Comparison of ENCODE assay signal across 32 cellular contexts in genomic region chr2:165970663-165971062, GRCh38. TPM values are rescaled to one million over a fixed set of nuclear protein-coding genes. Genes with fewer than 3 reads are reported as not detected.
A peak's percentile ranks its signal among the peaks of the same experiment; 100 is the strongest.
DNase-seq lines count a peak whose midpoint lies in the region; ATAC-seq and TF ChIP-seq lines count a peak whose summit lies in the region.
"Had no signal": no experiment of that assay in that cellular context is flagged by ENCODE, and none has a peak within 500 bp of the region (broad histone marks: within the 10 kb centered on the region; RNA-seq: fewer than 3 reads in every experiment).

No MANE protein-coding gene starts in this region.

- H4K20me1 ChIP-seq in Loucy (ENCODE audit: insufficient read depth, low read length, poor library complexity, severe bottlenecking), result no peaks in the 10 kb centered on the region

- H3K9me2 ChIP-seq in Loucy (replicated peaks; ENCODE audit: low read depth, low read length), result no peaks in the 10 kb centered on the region

- no peaks in the 10 kb centered on the region for H3K9me3 ChIP-seq in Loucy (ENCODE audit: insufficient read depth, low read depth, low read length)
- no peaks in the 10 kb centered on the region for H3K9me3 ChIP-seq in trophoblast cell (ENCODE audit: insufficient read depth, low read depth, low read length)
- H3K9me3 ChIP-seq: esophagus muscularis mucosa, MG63, neutrophil, tibial nerve had no signal

- H3K79me1 ChIP-seq in trophoblast cell (ENCODE audit: low read length), result no peaks in the 10 kb centered on the region

- no peak overlapping the region for H2BK5ac ChIP-seq in trophoblast cell (ENCODE audit: low read depth, low read length, poor library complexity)

- TF ChIP-seq CTCF in Loucy (conservative IDR thresholded peaks at IDR 0.05; ENCODE audit: low read length) (peak; percentile 23), choroid plexus epithelial cell (conservative IDR thresholded peaks at IDR 0.05; ENCODE audit: low read depth, low read length) (no peak), natural killer cell (IDR thresholded peaks at IDR 0.05) (no peak)

- no peaks in the 10 kb centered on the region for H3K9me3 Mint-ChIP-seq in activated T-cell treated with anti-CD3 and anti-CD28 coated beads, Interleukin-2, amount 50 U/mL, for 72 hours
- H3K9me3 Mint-ChIP-seq in natural killer cell, result no peaks in the 10 kb centered on the region
- H3K9me3 Mint-ChIP-seq: activated B cell treated with CpG ODN at 0.5 μM for 24 hours; activated T-helper 1 cell treated with anti-CD3 and anti-CD28 coated beads, Interleukin-12 subunit alpha, Interleukin-12 subunit beta, Interleukin-2, Interleukin-4 antibody, amounts not matched to agents 30 ng/mL and 10 ng/mL and 1 ng/mL, durations not matched to agents 14 hours and 24 hours and 36 hours; central memory CD8-positive, alpha-beta T cell; dendritic cell treated with granulocyte-macrophage colony-stimulating factor and Interleukin-4, amounts not matched to agents 40 ng/mL and 50 ng/mL, for 4 days; stimulated activated effector memory CD8-positive, alpha-beta T cell treated with anti-CD3 and anti-CD28 coated beads, Interleukin-12 subunit alpha, Interleukin-12 subunit beta, amount 100 ng/mL, for 72 hours had no signal

- H3K79me2 ChIP-seq in Loucy (ENCODE audit: insufficient read depth, low read length) (no peaks in the 10 kb centered on the region), trophoblast cell (ENCODE audit: control insufficient read depth, insufficient read depth, low read length, poor library complexity) (no peaks in the 10 kb centered on the region)

- WGBS in trophoblast cell (ENCODE audit: extremely low coverage, insufficient coverage, insufficient read length), result no CpG with 5 or more reads among the region's 1 CpG

- H3F3A ChIP-seq in Loucy (ENCODE audit: low read depth), result no peaks in the 10 kb centered on the region

- H3K4me1 ChIP-seq in Loucy (ENCODE audit: insufficient read depth, low read length, poor library complexity, severe bottlenecking), result no peaks in the 10 kb centered on the region
- no peaks in the 10 kb centered on the region for H3K4me1 ChIP-seq in trophoblast cell (ENCODE audit: control insufficient read depth in 1 of 2, insufficient read depth in 2 of 2, low read length in 2 of 2)
- H3K4me1 ChIP-seq: esophagus muscularis mucosa, tibial nerve had no signal

- no peak overlapping the region for H3K23ac ChIP-seq in trophoblast cell (ENCODE audit: low read length)

- H2BK12ac ChIP-seq in trophoblast cell (ENCODE audit: low read length), result no peak overlapping the region

- no peaks in the 10 kb centered on the region for H3K4me1 Mint-ChIP-seq in activated T-cell treated with anti-CD3 and anti-CD28 coated beads, Interleukin-2, amount 50 U/mL, for 72 hours (ENCODE audit: low read depth)
- no peaks in the 10 kb centered on the region for H3K4me1 Mint-ChIP-seq in natural killer cell
- H3K4me1 Mint-ChIP-seq: activated B cell treated with CpG ODN at 0.5 μM for 24 hours; CD4-positive, alpha-beta memory T cell; central memory CD8-positive, alpha-beta T cell; mesothelial cell of epicardium; stimulated activated effector memory CD8-positive, alpha-beta T cell treated with anti-CD3 and anti-CD28 coated beads, Interleukin-12 subunit alpha, Interleukin-12 subunit beta, amount 100 ng/mL, for 72 hours had no signal

- no peak overlapping the region for H3K4ac ChIP-seq in trophoblast cell (ENCODE audit: low read depth, low read length)

- H2AFZ ChIP-seq in Loucy (ENCODE audit: low read length), result no peak overlapping the region
- H2AFZ ChIP-seq in trophoblast cell (ENCODE audit: insufficient read depth, low read length, poor library complexity), result no peak overlapping the region

- H4K12ac ChIP-seq in trophoblast cell (ENCODE audit: low read depth, low read length), result no peak overlapping the region

- no peaks in the 10 kb centered on the region for H3K27me3 ChIP-seq in Loucy (ENCODE audit: insufficient read depth, low read length, poor library complexity, severe bottlenecking)
- H3K27me3 ChIP-seq in trophoblast cell (ENCODE audit: insufficient read depth, low read length), result no peaks in the 10 kb centered on the region
- H3K27me3 ChIP-seq: esophagus muscularis mucosa, MG63, neutrophil, tibial nerve had no signal

- H2BK120ac ChIP-seq in trophoblast cell (ENCODE audit: insufficient read depth, low read length, poor library complexity), result no peak overlapping the region

- ATAC-seq in activated T-cell treated with anti-CD3 and anti-CD28 coated beads, Interleukin-2, amount 50 U/mL, for 72 hours (replicated peaks in 1 of 2), result no peak
- no peak for ATAC-seq in natural killer cell
- ATAC-seq: stimulated activated effector memory CD8-positive, alpha-beta T cell treated with anti-CD3 and anti-CD28 coated beads, Interleukin-12 subunit alpha, Interleukin-12 subunit beta, amount 100 ng/mL, for 72 hours had no signal

- H3K36me3 ChIP-seq in Loucy (ENCODE audit: insufficient read depth, low read length) (no peaks in the 10 kb centered on the region), trophoblast cell (ENCODE audit: control insufficient read depth in 1 of 2, insufficient read depth in 2 of 2, low read length in 2 of 2) (no peaks in the 10 kb centered on the region)
- H3K36me3 ChIP-seq: esophagus muscularis mucosa, MG63, neutrophil, tibial nerve had no signal

- no peak overlapping the region for H4K91ac ChIP-seq in trophoblast cell (ENCODE audit: low read depth, low read length)

- H3K36me3 Mint-ChIP-seq in activated T-cell treated with anti-CD3 and anti-CD28 coated beads, Interleukin-2, amount 50 U/mL, for 72 hours (ENCODE audit: insufficient read depth in 2 of 2), result no peaks in the 10 kb centered on the region
- H3K36me3 Mint-ChIP-seq in natural killer cell, result no peaks in the 10 kb centered on the region
- H3K36me3 Mint-ChIP-seq: CD4-positive, alpha-beta memory T cell; mesothelial cell of epicardium; stimulated activated effector memory CD8-positive, alpha-beta T cell treated with anti-CD3 and anti-CD28 coated beads, Interleukin-12 subunit alpha, Interleukin-12 subunit beta, amount 100 ng/mL, for 72 hours had no signal

- no peak overlapping the region for H3K14ac ChIP-seq in trophoblast cell (ENCODE audit: low read length)

- H3K4me2 ChIP-seq in Loucy (ENCODE audit: low read depth, low read length, poor library complexity, severe bottlenecking) (no peak overlapping the region), trophoblast cell (ENCODE audit: low read length) (no peak overlapping the region)

- no peak overlapping the region for H3K18ac ChIP-seq in trophoblast cell (ENCODE audit: low read length)

- no peak overlapping the region for H3K9ac ChIP-seq in Loucy (ENCODE audit: low read depth, low read length, poor library complexity, severe bottlenecking)
- peak overlapping the region; percentile 53 for H3K9ac ChIP-seq in trophoblast cell (ENCODE audit: low read length)

- H4K8ac ChIP-seq in trophoblast cell (ENCODE audit: low read depth, low read length), result no peak overlapping the region

- peak overlapping the region; percentile 21 for H3K27ac Mint-ChIP-seq in activated T-cell treated with anti-CD3 and anti-CD28 coated beads, Interleukin-2, amount 50 U/mL, for 72 hours
- no peak overlapping the region for H3K27ac Mint-ChIP-seq in natural killer cell
- H3K27ac Mint-ChIP-seq: activated B cell treated with CpG ODN at 0.5 μM for 24 hours; activated T-helper 1 cell treated with anti-CD3 and anti-CD28 coated beads, Interleukin-12 subunit alpha, Interleukin-12 subunit beta, Interleukin-2, Interleukin-4 antibody, amounts not matched to agents 30 ng/mL and 10 ng/mL and 1 ng/mL, durations not matched to agents 14 hours and 24 hours and 36 hours; CD4-positive, alpha-beta memory T cell; dendritic cell treated with granulocyte-macrophage colony-stimulating factor and Interleukin-4, amounts not matched to agents 40 ng/mL and 50 ng/mL, for 4 days; mesothelial cell of epicardium; stimulated activated effector memory CD8-positive, alpha-beta T cell treated with anti-CD3 and anti-CD28 coated beads, Interleukin-12 subunit alpha, Interleukin-12 subunit beta, amount 100 ng/mL, for 72 hours had no signal

- peaks cover 24% of the 10 kb centered on the region for H3K27me3 Mint-ChIP-seq in activated T-cell treated with anti-CD3 and anti-CD28 coated beads, Interleukin-2, amount 50 U/mL, for 72 hours (ENCODE audit: low read depth)
- H3K27me3 Mint-ChIP-seq in natural killer cell (ENCODE audit: low read depth in 2 of 2), result peaks cover 9 to 14% of the 10 kb centered on the region in 2 donors
- H3K27me3 Mint-ChIP-seq: dendritic cell treated with granulocyte-macrophage colony-stimulating factor and Interleukin-4, amounts not matched to agents 40 ng/mL and 50 ng/mL, for 4 days had no signal

- H3K4me3 ChIP-seq in Loucy (ENCODE audit: low read length, poor library complexity, severe bottlenecking), result no peak overlapping the region
- no peak overlapping the region for H3K4me3 ChIP-seq in choroid plexus epithelial cell (ENCODE audit: low read depth, low read length)
- no peak overlapping the region for H3K4me3 ChIP-seq in trophoblast cell (ENCODE audit: low read depth, low read length)
- H3K4me3 ChIP-seq: esophagus muscularis mucosa, MG63, SK-N-MC, tibial nerve had no signal

- DNase-seq in activated T-cell treated with anti-CD3 and anti-CD28 coated beads, Interleukin-2, amount 50 U/mL, for 72 hours, result no peak
- no peak for DNase-seq in activated T-cell treated with anti-CD3 and anti-CD28 coated beads, Interleukin-2, amount 50 U/mL, for 48 hours
- DNase-seq in choroid plexus epithelial cell (ENCODE audit: low read depth) (peak; percentile 2), trophoblast cell (no peak), occipital lobe (lab: John Stamatoyannopoulos, UW) (no peak), epidermal melanocyte (ENCODE audit: insufficient read length, low spot score) (no peak), natural killer cell (no peak)
- DNase-seq: activated B cell treated with CpG ODN at 0.5 μM for 24 hours; activated CD4-positive, alpha-beta T cell treated with anti-CD3 and anti-CD28 coated beads, Interleukin-2, amount 50 U/mL, for 48 hours; activated naive CD4-positive, alpha-beta T cell treated with Interleukin-2 at 50 U/mL for 16 hours; CD4-positive, alpha-beta memory T cell; EL; foreskin fibroblast; islet precursor cell; KBM-7; MG63; NCI-H2029 treated with DMSO at 0.1 percent for 48 hours; NCI-H226; NCI-H526 treated with DMSO at 0.1 percent for 48 hours; OCI-M1; stimulated activated CD4-positive, alpha-beta T cell treated with anti-CD3 and anti-CD28 coated beads, Interleukin-15, amount 100 ng/mL, for 24 hours; T-helper 1 cell had no signal

- no peak overlapping the region for H3K27ac ChIP-seq in trophoblast cell (ENCODE audit: low read depth, low read length)
- H3K27ac ChIP-seq: esophagus muscularis mucosa, neutrophil, SK-N-MC, tibial nerve had no signal

- no peak overlapping the region for H3K4me3 Mint-ChIP-seq in activated T-cell treated with anti-CD3 and anti-CD28 coated beads, Interleukin-2, amount 50 U/mL, for 72 hours
- H3K4me3 Mint-ChIP-seq in natural killer cell, result no peak overlapping the region
- H3K4me3 Mint-ChIP-seq: activated B cell treated with CpG ODN at 0.5 μM for 24 hours; activated T-helper 1 cell treated with anti-CD3 and anti-CD28 coated beads, Interleukin-12 subunit alpha, Interleukin-12 subunit beta, Interleukin-2, Interleukin-4 antibody, amounts not matched to agents 30 ng/mL and 10 ng/mL and 1 ng/mL, durations not matched to agents 14 hours and 24 hours and 36 hours; CD4-positive, alpha-beta memory T cell; central memory CD8-positive, alpha-beta T cell; dendritic cell treated with granulocyte-macrophage colony-stimulating factor and Interleukin-4, amounts not matched to agents 40 ng/mL and 50 ng/mL, for 4 days; mesothelial cell of epicardium; stimulated activated effector memory CD8-positive, alpha-beta T cell treated with anti-CD3 and anti-CD28 coated beads, Interleukin-12 subunit alpha, Interleukin-12 subunit beta, amount 100 ng/mL, for 72 hours had no signal

- H2AK5ac ChIP-seq in trophoblast cell (ENCODE audit: low read length), result no peak overlapping the region

- intact Hi-C loops in natural killer cell (cut with micrococcal nuclease), result no loop called here

RNA-seq across cellular contexts. Expression of gene TTC21B, which starts 17.1 kb away (rescaled TPM):
- 10 to 100 TPM; 24.9 to 26.8 TPM for total RNA-seq in activated T-cell treated with anti-CD3 and anti-CD28 coated beads, Interleukin-2, amount 50 U/mL, for 72 hours
- polyA plus RNA-seq in trophoblast cell (2013), result 4.9 and 5.1 TPM in 2 replicates
- 68.3 TPM for total RNA-seq in occipital lobe
- total RNA-seq in natural killer cell, result 10 to 100 TPM; 31.7 to 40.1 (median 34.3) TPM
